Comparison of ENCODE assay signal across 1 cellular context in the genomic region with DNA sequence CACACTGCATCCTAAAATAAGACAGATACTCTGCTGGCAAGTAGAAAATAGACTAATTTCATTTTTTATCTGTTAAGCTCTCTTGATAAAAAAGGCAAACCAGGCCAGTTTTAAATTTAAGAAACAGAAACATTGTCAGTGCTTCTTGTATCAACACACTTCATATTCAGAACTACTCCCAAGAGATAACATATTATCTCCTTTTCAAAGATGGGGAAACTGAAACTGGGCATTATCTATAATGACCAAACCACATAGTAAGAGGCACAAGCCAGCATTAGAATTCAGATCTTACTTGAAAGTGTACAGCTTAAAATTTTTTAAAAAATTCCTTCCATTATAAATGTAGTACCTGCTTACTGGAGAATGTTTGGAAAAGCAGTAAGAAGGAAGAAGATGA.
A peak's percentile ranks its signal among the peaks of the same experiment; 100 is the strongest.
TF ChIP-seq lines count a peak whose summit lies in the region.

No MANE protein-coding gene starts in this region.

TF ChIP-seq in GM12878, 131 proteins besides CTCF, POLR2A, EP300 and RAD21 (continued from another document):
- no peak for TF ChIP-seq KAT2A (conservative IDR thresholded peaks at IDR 0.05; ENCODE audit: control insufficient read depth, low read depth, low read length)
- TF ChIP-seq CEBPB (IDR thresholded peaks at IDR 0.05; ENCODE audit: borderline replicate concordance in 1 of 2, low read depth in 2 of 2, low read length in 2 of 2), result no peak
- TF ChIP-seq SUZ12 (IDR thresholded peaks at IDR 0.05; ENCODE audit: unreplicated experiment), result no peak
- TF ChIP-seq SMARCA5 (IDR thresholded peaks at IDR 0.05), result 0 out of 2 replicates have a peak, but pooled peaks have one; percentile 16
- TF ChIP-seq POLR2AphosphoS2 (IDR thresholded peaks at IDR 0.05; ENCODE audit: low read depth, low read length), result no peak
- TF ChIP-seq EED (IDR thresholded peaks at IDR 0.05; ENCODE audit: low read depth), result no peak
- TF ChIP-seq BACH1 (IDR thresholded peaks at IDR 0.05; ENCODE audit: borderline replicate concordance), result no peak
- TF ChIP-seq GABPA (IDR thresholded peaks at IDR 0.05; ENCODE audit: low read depth), result no peak
- TF ChIP-seq PAX8 (IDR thresholded peaks at IDR 0.05), result no peak
- TF ChIP-seq, protein P1, sequence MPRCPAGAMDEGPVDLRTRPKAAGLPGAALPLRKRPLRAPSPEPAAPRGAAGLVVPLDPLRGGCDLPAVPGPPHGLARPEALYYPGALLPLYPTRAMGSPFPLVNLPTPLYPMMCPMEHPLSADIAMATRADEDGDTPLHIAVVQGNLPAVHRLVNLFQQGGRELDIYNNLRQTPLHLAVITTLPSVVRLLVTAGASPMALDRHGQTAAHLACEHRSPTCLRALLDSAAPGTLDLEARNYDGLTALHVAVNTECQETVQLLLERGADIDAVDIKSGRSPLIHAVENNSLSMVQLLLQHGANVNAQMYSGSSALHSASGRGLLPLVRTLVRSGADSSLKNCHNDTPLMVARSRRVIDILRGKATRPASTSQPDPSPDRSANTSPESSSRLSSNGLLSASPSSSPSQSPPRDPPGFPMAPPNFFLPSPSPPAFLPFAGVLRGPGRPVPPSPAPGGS (IDR thresholded peaks at IDR 0.05; ENCODE audit: borderline replicate concordance, insufficient read depth, low read depth, low read length, poor library complexity, severe bottlenecking), result no peak
- TF ChIP-seq, protein P2, sequence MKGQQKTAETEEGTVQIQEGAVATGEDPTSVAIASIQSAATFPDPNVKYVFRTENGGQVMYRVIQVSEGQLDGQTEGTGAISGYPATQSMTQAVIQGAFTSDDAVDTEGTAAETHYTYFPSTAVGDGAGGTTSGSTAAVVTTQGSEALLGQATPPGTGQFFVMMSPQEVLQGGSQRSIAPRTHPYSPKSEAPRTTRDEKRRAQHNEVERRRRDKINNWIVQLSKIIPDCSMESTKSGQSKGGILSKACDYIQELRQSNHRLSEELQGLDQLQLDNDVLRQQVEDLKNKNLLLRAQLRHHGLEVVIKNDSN (IDR thresholded peaks at IDR 0.05; ENCODE audit: borderline replicate concordance, extremely low read length, insufficient read depth, low read depth, low read length), result no peak
- 0 out of 2 replicates have a peak, but pooled peaks have one; percentile 52 for TF ChIP-seq ZNF217 (IDR thresholded peaks at IDR 0.05)
- no peak for TF ChIP-seq FOXM1 (IDR thresholded peaks at IDR 0.05; ENCODE audit: low read depth, low read length)
- TF ChIP-seq, protein P3, sequence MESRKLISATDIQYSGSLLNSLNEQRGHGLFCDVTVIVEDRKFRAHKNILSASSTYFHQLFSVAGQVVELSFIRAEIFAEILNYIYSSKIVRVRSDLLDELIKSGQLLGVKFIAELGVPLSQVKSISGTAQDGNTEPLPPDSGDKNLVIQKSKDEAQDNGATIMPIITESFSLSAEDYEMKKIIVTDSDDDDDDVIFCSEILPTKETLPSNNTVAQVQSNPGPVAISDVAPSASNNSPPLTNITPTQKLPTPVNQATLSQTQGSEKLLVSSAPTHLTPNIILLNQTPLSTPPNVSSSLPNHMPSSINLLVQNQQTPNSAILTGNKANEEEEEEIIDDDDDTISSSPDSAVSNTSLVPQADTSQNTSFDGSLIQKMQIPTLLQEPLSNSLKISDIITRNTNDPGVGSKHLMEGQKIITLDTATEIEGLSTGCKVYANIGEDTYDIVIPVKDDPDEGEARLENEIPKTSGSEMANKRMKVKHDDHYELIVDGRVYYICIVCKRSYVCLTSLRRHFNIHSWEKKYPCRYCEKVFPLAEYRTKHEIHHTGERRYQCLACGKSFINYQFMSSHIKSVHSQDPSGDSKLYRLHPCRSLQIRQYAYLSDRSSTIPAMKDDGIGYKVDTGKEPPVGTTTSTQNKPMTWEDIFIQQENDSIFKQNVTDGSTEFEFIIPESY (IDR thresholded peaks at IDR 0.05), result no peak
- TF ChIP-seq NFYA (IDR thresholded peaks at IDR 0.05; ENCODE audit: borderline replicate concordance, low read depth, low read length), result no peak
TF ChIP-seq in GM12878: peak in this region for 3.
